1 cellular context compared by ENCODE assay signal in genomic region chr4:183185018-183185417, GRCh38.
TF ChIP-seq lines count a peak whose summit lies in the region.

No MANE protein-coding gene starts in this region.

TF ChIP-seq in WTC11, 78 proteins besides CTCF, POLR2A, EP300 and RAD21 (continued from another document):
- no peak for TF ChIP-seq ATF6 (CRISPR knock-in tag; IDR thresholded peaks at IDR 0.05)
- TF ChIP-seq HMGA2 (CRISPR knock-in tag; IDR thresholded peaks at IDR 0.05) = no peak
- no peak for TF ChIP-seq E2F5 (CRISPR knock-in tag; IDR thresholded peaks at IDR 0.05)
